ENCODE assay signal across 21 cellular contexts in genomic region chr11:1868056-1868635, GRCh38. TPM values are rescaled to one million over a fixed set of nuclear protein-coding genes. Genes with fewer than 3 reads are reported as not detected.
DNase-seq lines count a peak whose midpoint lies in the region; ATAC-seq and TF ChIP-seq lines count a peak whose summit lies in the region.
"Had no signal": no experiment of that assay in that cellular context is flagged by ENCODE, and none has a peak within 500 bp of the region (broad histone marks: within the 10 kb centered on the region; RNA-seq: fewer than 3 reads in every experiment).

No MANE protein-coding gene starts in this region.

- H3K9ac ChIP-seq in mucosa of rectum (ENCODE audit: low read depth in 1 of 2, low read length in 2 of 2), result peak overlapping the region in 1 of 2 donors; percentile 30

- H3K4me3 ChIP-seq in CD4-positive, CD25-positive, alpha-beta regulatory T cell (ENCODE audit: low read depth, low read length), result no peak overlapping the region
- peak overlapping the region in 2 of 4 donors; percentile 32 to 60 for H3K4me3 ChIP-seq in adrenal gland
- peak overlapping the region in 1 of 2 donors; percentile 57 for H3K4me3 ChIP-seq in mucosa of rectum (ENCODE audit: low read length in 2 of 2)

- intact Hi-C loops in adrenal gland (cut with DNase I), result no loop called here

- peaks cover 94% of the 10 kb centered on the region for H3K4me1 ChIP-seq in CD4-positive, CD25-positive, alpha-beta regulatory T cell (ENCODE audit: control insufficient read depth, insufficient read depth, low read length, poor library complexity, severe bottlenecking)
- H3K4me1 ChIP-seq in adrenal gland (replicated peaks in 1 of 2) (peaks cover 32 to 61% of the 10 kb centered on the region in 2 donors), mucosa of rectum (ENCODE audit: control insufficient read depth in 2 of 2, insufficient read depth in 2 of 2, low read length in 2 of 2) (peaks cover 18 to 20% of the 10 kb centered on the region in 2 donors)

- peak in 1 of 2 donors; percentile 45 for TF ChIP-seq POLR2A in adrenal gland (IDR thresholded peaks at IDR 0.05)

- H3K27ac Mint-ChIP-seq in CD4-positive, CD25-positive, alpha-beta regulatory T cell, result peak overlapping the region in 1 of 3 donors; percentile 43
- peak overlapping the region; percentile 93 for H3K27ac Mint-ChIP-seq in stimulated activated effector memory CD8-positive, alpha-beta T cell treated with anti-CD3 and anti-CD28 coated beads, Interleukin-12 subunit alpha, Interleukin-12 subunit beta, amount 100 ng/mL, for 72 hours
- no peak overlapping the region for H3K27ac Mint-ChIP-seq in activated naive CD8-positive, alpha-beta T cell treated with anti-CD3 and anti-CD28 coated beads for 36 hours
- H3K27ac Mint-ChIP-seq: activated CD8-positive, alpha-beta T cell treated with anti-CD3 and anti-CD28 coated beads for 36 hours; activated naive CD8-positive, alpha-beta T cell treated with anti-CD3 and anti-CD28 coated beads, Interleukin-2, amount 50 U/mL, for 24 hours had no signal

- peaks cover 4% of the 10 kb centered on the region for H3K36me3 Mint-ChIP-seq in CD4-positive, CD25-positive, alpha-beta regulatory T cell
- H3K36me3 Mint-ChIP-seq in stimulated activated effector memory CD8-positive, alpha-beta T cell treated with anti-CD3 and anti-CD28 coated beads, Interleukin-12 subunit alpha, Interleukin-12 subunit beta, amount 100 ng/mL, for 72 hours, result peaks cover 93% of the 10 kb centered on the region
- H3K36me3 Mint-ChIP-seq in activated naive CD8-positive, alpha-beta T cell treated with anti-CD3 and anti-CD28 coated beads for 36 hours, result peaks cover 2% of the 10 kb centered on the region

- H3K27me3 ChIP-seq in CD4-positive, CD25-positive, alpha-beta regulatory T cell (ENCODE audit: control insufficient read depth, insufficient read depth, low read length), result no peaks in the 10 kb centered on the region
- H3K27me3 ChIP-seq in adrenal gland (no peaks in the 10 kb centered on the region), mucosa of rectum (ENCODE audit: control insufficient read depth in 2 of 2, insufficient read depth in 2 of 2, low read length in 2 of 2) (peaks cover 0 to 5% of the 10 kb centered on the region in 2 donors)

- H3K36me3 ChIP-seq in CD4-positive, CD25-positive, alpha-beta regulatory T cell (ENCODE audit: control insufficient read depth, insufficient read depth, low read length), result peaks cover 13% of the 10 kb centered on the region
- H3K36me3 ChIP-seq in adrenal gland (replicated peaks in 1 of 2) (no peaks in the 10 kb centered on the region), mucosa of rectum (ENCODE audit: control insufficient read depth in 2 of 2, insufficient read depth in 2 of 2, low read length in 2 of 2) (no peaks in the 10 kb centered on the region)
- H3K36me3 ChIP-seq: WERI-Rb-1 had no signal

- H3K9me3 ChIP-seq in CD4-positive, CD25-positive, alpha-beta regulatory T cell (ENCODE audit: control insufficient read depth in 2 of 2, low read length in 2 of 2), result no peaks in the 10 kb centered on the region
- H3K9me3 ChIP-seq in adrenal gland (replicated peaks in 1 of 3) (no peaks in the 10 kb centered on the region), mucosa of rectum (ENCODE audit: control insufficient read depth in 2 of 2, low read length in 2 of 2) (no peaks in the 10 kb centered on the region)

- H3K27ac ChIP-seq in CD4-positive, CD25-positive, alpha-beta regulatory T cell (ENCODE audit: insufficient read depth, low read length, poor library complexity, severe bottlenecking), result peak overlapping the region; percentile 1
- peak overlapping the region; percentile 71 to 97 (median 88) for H3K27ac ChIP-seq in adrenal gland
- peak overlapping the region; percentile 57 to 76 for H3K27ac ChIP-seq in mucosa of rectum (ENCODE audit: low read depth in 2 of 2, low read length in 2 of 2)
- H3K27ac ChIP-seq: WERI-Rb-1 had no signal

- peaks cover 0 to 1% (median 0%) of the 10 kb centered on the region in 7 donors for H3K9me3 Mint-ChIP-seq in CD4-positive, CD25-positive, alpha-beta regulatory T cell
- no peaks in the 10 kb centered on the region for H3K9me3 Mint-ChIP-seq in stimulated activated effector memory CD8-positive, alpha-beta T cell treated with anti-CD3 and anti-CD28 coated beads, Interleukin-12 subunit alpha, Interleukin-12 subunit beta, amount 100 ng/mL, for 72 hours
- H3K9me3 Mint-ChIP-seq in activated naive CD8-positive, alpha-beta T cell treated with anti-CD3 and anti-CD28 coated beads for 36 hours, result no peaks in the 10 kb centered on the region
- H3K9me3 Mint-ChIP-seq: activated CD8-positive, alpha-beta T cell treated with anti-CD3 and anti-CD28 coated beads for 36 hours; activated naive CD8-positive, alpha-beta T cell treated with anti-CD3 and anti-CD28 coated beads, Interleukin-2, amount 50 U/mL, for 24 hours had no signal

- no peaks in the 10 kb centered on the region for H3K27me3 Mint-ChIP-seq in CD4-positive, CD25-positive, alpha-beta regulatory T cell
- no peaks in the 10 kb centered on the region for H3K27me3 Mint-ChIP-seq in activated naive CD8-positive, alpha-beta T cell treated with anti-CD3 and anti-CD28 coated beads for 36 hours
- H3K27me3 Mint-ChIP-seq: activated CD8-positive, alpha-beta T cell treated with anti-CD3 and anti-CD28 coated beads for 36 hours; activated naive CD8-positive, alpha-beta T cell treated with anti-CD3 and anti-CD28 coated beads, Interleukin-2, amount 50 U/mL, for 24 hours had no signal

- DNase-seq in CD4-positive, CD25-positive, alpha-beta regulatory T cell, result no peak
- DNase-seq in adrenal gland, result peak in 2 of 7 donors; percentile 50 to 52
- DNase-seq in stimulated activated effector memory CD8-positive, alpha-beta T cell treated with anti-CD3 and anti-CD28 coated beads, Interleukin-12 subunit alpha, Interleukin-12 subunit beta, amount 100 ng/mL, for 72 hours (ENCODE audit: low spot score in 2 of 2), result no peak
- no peak for DNase-seq in OCI-M2 (lab: John Stamatoyannopoulos, UW; ENCODE audit: unreplicated experiment)
- DNase-seq in activated naive CD8-positive, alpha-beta T cell treated with anti-CD3 and anti-CD28 coated beads for 36 hours, result no peak
- DNase-seq in kidney glomerular epithelial cell (lab: John Stamatoyannopoulos, UW), result no peak
- DNase-seq in DMS 273 treated with DMSO at 0.1 percent for 48 hours (lab: John Stamatoyannopoulos, UW), result no peak
- DNase-seq: activated CD8-positive, alpha-beta T cell treated with anti-CD3 and anti-CD28 coated beads for 36 hours; activated naive CD8-positive, alpha-beta T cell treated with anti-CD3 and anti-CD28 coated beads, Interleukin-2, amount 50 U/mL, for 24 hours; central memory CD4-positive, alpha-beta T cell; EL; Kasumi-1; left colon; NCI-H1105 treated with DMSO at 0.1 percent for 48 hours; stimulated activated CD4-positive, alpha-beta T cell treated with anti-CD3 and anti-CD28 coated beads, Interleukin-12 subunit alpha, Interleukin-12 subunit beta, amount 100 ng/mL, for 4 hours; stimulated activated naive CD4-positive, alpha-beta T cell; WERI-Rb-1 had no signal

- peaks cover 0 to 83% (median 20%) of the 10 kb centered on the region in 4 donors for H3K4me1 Mint-ChIP-seq in CD4-positive, CD25-positive, alpha-beta regulatory T cell
- H3K4me1 Mint-ChIP-seq in stimulated activated effector memory CD8-positive, alpha-beta T cell treated with anti-CD3 and anti-CD28 coated beads, Interleukin-12 subunit alpha, Interleukin-12 subunit beta, amount 100 ng/mL, for 72 hours, result peaks cover 61% of the 10 kb centered on the region
- H3K4me1 Mint-ChIP-seq in activated naive CD8-positive, alpha-beta T cell treated with anti-CD3 and anti-CD28 coated beads for 36 hours, result peaks cover 43% of the 10 kb centered on the region

- WGBS in adrenal gland, 4 donors, result 43 to 69% (median 50%) methylated on average over 9 to 14 of the region's 14 CpGs

- TF ChIP-seq CTCF in adrenal gland (IDR thresholded peaks at IDR 0.05), result no peak

- ATAC-seq in CD4-positive, CD25-positive, alpha-beta regulatory T cell (ENCODE audit: low read depth in 2 of 2), result no peak
- ATAC-seq in stimulated activated effector memory CD8-positive, alpha-beta T cell treated with anti-CD3 and anti-CD28 coated beads, Interleukin-12 subunit alpha, Interleukin-12 subunit beta, amount 100 ng/mL, for 72 hours, result no peak
- ATAC-seq: activated CD8-positive, alpha-beta T cell treated with anti-CD3 and anti-CD28 coated beads for 36 hours; activated naive CD8-positive, alpha-beta T cell treated with anti-CD3 and anti-CD28 coated beads, Interleukin-2, amount 50 U/mL, for 24 hours; HCT116; left colon had no signal

- H3K4me3 Mint-ChIP-seq in CD4-positive, CD25-positive, alpha-beta regulatory T cell, result no peak overlapping the region
- H3K4me3 Mint-ChIP-seq in stimulated activated effector memory CD8-positive, alpha-beta T cell treated with anti-CD3 and anti-CD28 coated beads, Interleukin-12 subunit alpha, Interleukin-12 subunit beta, amount 100 ng/mL, for 72 hours, result peak overlapping the region; percentile 15
- H3K4me3 Mint-ChIP-seq in activated naive CD8-positive, alpha-beta T cell treated with anti-CD3 and anti-CD28 coated beads for 36 hours, result no peak overlapping the region
- H3K4me3 Mint-ChIP-seq: activated CD8-positive, alpha-beta T cell treated with anti-CD3 and anti-CD28 coated beads for 36 hours; activated naive CD8-positive, alpha-beta T cell treated with anti-CD3 and anti-CD28 coated beads, Interleukin-2, amount 50 U/mL, for 24 hours had no signal

RNA-seq across cellular contexts. Expression of gene LSP1, which starts 15.3 kb away (rescaled TPM):
- 453 TPM for total RNA-seq in CD4-positive, CD25-positive, alpha-beta regulatory T cell
- polyA plus RNA-seq in CD4-positive, CD25-positive, alpha-beta regulatory T cell, result 100 to 1,000 TPM; 381 to 514 (median 444) TPM
- 100 to 1,000 TPM; 158 to 323 (median 250) TPM for total RNA-seq in adrenal gland
- polyA plus RNA-seq in adrenal gland, result 1,000 to 10,000 TPM in 1 of 3 donors, 100 to 1,000 TPM in 2; 319 to 1,341 (median 324) TPM
- 100 to 1,000 TPM; 147 to 148 TPM for total RNA-seq in activated naive CD8-positive, alpha-beta T cell treated with anti-CD3 and anti-CD28 coated beads for 36 hours

RNA-seq across cellular contexts. Expression of gene PRR33, which starts 23.5 kb away (rescaled TPM):
- total RNA-seq in CD4-positive, CD25-positive, alpha-beta regulatory T cell, result not detected
- under 1 TPM in 3 of 4 donors, not detected in 1; 0.06 to 0.09 (median 0.08) TPM for polyA plus RNA-seq in CD4-positive, CD25-positive, alpha-beta regulatory T cell
- under 1 TPM in 4 of 8 donors, not detected in 4; 0.07 to 0.30 (median 0.15) TPM for total RNA-seq in adrenal gland
- 1 to 10 TPM in 2 of 3 donors, not detected in 1; 1.1 to 2.3 TPM for polyA plus RNA-seq in adrenal gland
- total RNA-seq in activated naive CD8-positive, alpha-beta T cell treated with anti-CD3 and anti-CD28 coated beads for 36 hours, result under 1 TPM; 0.20 to 0.31 TPM
- total RNA-seq: HT1080, left colon, mucosa of gallbladder had no signal

RNA-seq across cellular contexts. Expression of gene TNNI2, which starts 29.4 kb away (rescaled TPM):
- not detected for total RNA-seq in CD4-positive, CD25-positive, alpha-beta regulatory T cell
- polyA plus RNA-seq in CD4-positive, CD25-positive, alpha-beta regulatory T cell, result not detected
- total RNA-seq in adrenal gland, result 1 to 10 TPM in 3 of 8 donors, under 1 TPM in 2, not detected in 3; 0.55 to 4.2 (median 1.4) TPM
- 10 to 100 TPM in 2 of 3 donors, 1 to 10 TPM in 1; 1.9 to 21.8 (median 12.0) TPM for polyA plus RNA-seq in adrenal gland
- total RNA-seq in activated naive CD8-positive, alpha-beta T cell treated with anti-CD3 and anti-CD28 coated beads for 36 hours, result under 1 TPM in 1 of 2 experiments, not detected in 1; 0.31 TPM
- total RNA-seq: HT1080 had no signal

RNA-seq across cellular contexts. Expression of gene SYT8, which starts 33.4 kb away (rescaled TPM):
- total RNA-seq in CD4-positive, CD25-positive, alpha-beta regulatory T cell, result not detected
- not detected for polyA plus RNA-seq in CD4-positive, CD25-positive, alpha-beta regulatory T cell
- 1 to 10 TPM in 1 of 8 donors, under 1 TPM in 1, not detected in 6; 0.61 to 1.2 TPM for total RNA-seq in adrenal gland
- polyA plus RNA-seq in adrenal gland, result 1 to 10 TPM in 1 of 3 donors, under 1 TPM in 1, not detected in 1; 0.91 to 3.1 TPM
- not detected for total RNA-seq in activated naive CD8-positive, alpha-beta T cell treated with anti-CD3 and anti-CD28 coated beads for 36 hours
- total RNA-seq: activated CD8-positive, alpha-beta T cell treated with anti-CD3 and anti-CD28 coated beads for 36 hours; HT1080 had no signal

RNA-seq across cellular contexts. Expression of gene TNNT3, which starts 51.4 kb away (rescaled TPM):
- 19.4 TPM for total RNA-seq in CD4-positive, CD25-positive, alpha-beta regulatory T cell
- 1 to 10 TPM in 1 of 4 donors, not detected in 3; 1.6 TPM for polyA plus RNA-seq in CD4-positive, CD25-positive, alpha-beta regulatory T cell
- 1 to 10 TPM in 4 of 8 donors, under 1 TPM in 3, not detected in 1; 0.81 to 8.7 (median 3.4) TPM for total RNA-seq in adrenal gland
- polyA plus RNA-seq in adrenal gland, result 10 to 100 TPM in 1 of 3 donors, 1 to 10 TPM in 2; 1.0 to 10.6 (median 5.8) TPM
- under 1 TPM; 0.50 to 0.54 TPM for total RNA-seq in activated naive CD8-positive, alpha-beta T cell treated with anti-CD3 and anti-CD28 coated beads for 36 hours
- total RNA-seq: HT1080 had no signal

Comparison
In these comparisons a context has a peak if more than half of its experiments do, and no peak if none do; other contexts are left out.
1. H3K27ac ChIP-seq: peak in every context shown above with its lines; median percentile 88 in adrenal gland; 66 in mucosa of rectum; 1 in CD4-positive, CD25-positive, alpha-beta regulatory T cell.